In the genomic region with DNA sequence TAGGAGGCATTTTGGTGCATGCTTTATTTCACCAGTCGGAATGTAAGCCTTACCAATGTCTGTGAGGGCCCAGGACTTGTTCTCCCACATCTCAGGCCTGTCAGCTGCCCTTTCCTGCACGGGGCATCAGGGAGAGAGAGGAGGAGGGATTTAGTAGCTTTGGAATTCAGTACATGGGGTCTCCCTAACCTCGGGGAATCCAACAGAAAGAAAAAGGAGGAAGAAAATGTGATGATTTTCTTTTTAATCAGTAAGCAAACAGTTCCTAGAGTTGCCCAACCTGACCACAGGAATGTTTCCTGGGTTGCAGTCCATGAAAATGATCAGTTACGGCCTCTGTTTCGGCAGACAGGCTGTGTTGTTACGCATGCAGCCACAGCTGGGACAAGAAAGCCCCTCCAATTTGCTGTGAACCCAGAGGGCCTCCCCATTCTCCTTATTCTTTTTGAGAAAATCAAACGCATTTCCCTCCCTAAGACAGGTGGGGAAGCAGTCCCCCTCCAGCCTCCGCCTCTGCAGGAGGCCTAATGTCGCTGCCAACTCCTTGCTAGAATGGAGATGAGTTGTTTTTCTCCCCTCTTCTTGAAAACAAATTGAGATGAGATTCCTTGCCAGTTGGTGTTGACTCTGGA, we compare ENCODE assay signal across 1 cellular context.
TF ChIP-seq lines count a peak whose summit lies in the region.

No MANE protein-coding gene starts in this region.

TF ChIP-seq in HepG2, 621 proteins besides CTCF, POLR2A, EP300 and RAD21 (continued from another document and continues in another):
- TF ChIP-seq, protein P1, sequence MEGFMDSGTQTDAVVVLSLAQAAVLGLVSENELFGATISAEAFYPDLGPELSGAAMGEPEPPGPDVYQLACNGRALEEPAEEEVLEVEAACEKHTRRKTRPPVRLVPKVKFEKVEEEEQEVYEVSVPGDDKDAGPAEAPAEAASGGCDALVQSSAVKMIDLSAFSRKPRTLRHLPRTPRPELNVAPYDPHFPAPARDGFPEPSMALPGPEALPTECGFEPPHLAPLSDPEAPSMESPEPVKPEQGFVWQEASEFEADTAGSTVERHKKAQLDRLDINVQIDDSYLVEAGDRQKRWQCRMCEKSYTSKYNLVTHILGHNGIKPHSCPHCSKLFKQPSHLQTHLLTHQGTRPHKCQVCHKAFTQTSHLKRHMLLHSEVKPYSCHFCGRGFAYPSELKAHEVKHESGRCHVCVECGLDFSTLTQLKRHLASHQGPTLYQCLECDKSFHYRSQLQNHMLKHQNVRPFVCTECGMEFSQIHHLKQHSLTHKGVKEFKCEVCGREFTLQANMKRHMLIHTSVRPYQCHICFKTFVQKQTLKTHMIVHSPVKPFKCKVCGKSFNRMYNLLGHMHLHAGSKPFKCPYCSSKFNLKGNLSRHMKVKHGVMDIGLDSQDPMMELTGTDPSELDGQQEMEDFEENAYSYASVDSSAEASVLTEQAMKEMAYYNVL (CRISPR knock-in tag; IDR thresholded peaks at IDR 0.05; ENCODE audit: borderline replicate concordance) = peak; percentile 99
- TF ChIP-seq KLF6 (CRISPR knock-in tag; IDR thresholded peaks at IDR 0.05) = peak; percentile 36; the same call in 1 of the 2 replicates
- peak; percentile 37 for TF ChIP-seq SMC3 (IDR thresholded peaks at IDR 0.05; ENCODE audit: low read length)
- TF ChIP-seq HDAC2 (CRISPR knock-in tag; IDR thresholded peaks at IDR 0.05) = peak; percentile 99
- TF ChIP-seq HMG20B (CRISPR knock-in tag; conservative IDR thresholded peaks at IDR 0.05) = peak; percentile 83
- no peak for TF ChIP-seq ZBTB42 (CRISPR knock-in tag; IDR thresholded peaks at IDR 0.05)
- no peak for TF ChIP-seq ZNF841 (CRISPR knock-in tag; IDR thresholded peaks at IDR 0.05; ENCODE audit: borderline replicate concordance)
- 0 out of 2 replicates have a peak, but pooled peaks have one; percentile 61 for TF ChIP-seq ZNF235 (CRISPR knock-in tag; IDR thresholded peaks at IDR 0.05; ENCODE audit: borderline replicate concordance)
- TF ChIP-seq ZNF263 (CRISPR knock-in tag; IDR thresholded peaks at IDR 0.05) = no peak
- TF ChIP-seq, protein P2, sequence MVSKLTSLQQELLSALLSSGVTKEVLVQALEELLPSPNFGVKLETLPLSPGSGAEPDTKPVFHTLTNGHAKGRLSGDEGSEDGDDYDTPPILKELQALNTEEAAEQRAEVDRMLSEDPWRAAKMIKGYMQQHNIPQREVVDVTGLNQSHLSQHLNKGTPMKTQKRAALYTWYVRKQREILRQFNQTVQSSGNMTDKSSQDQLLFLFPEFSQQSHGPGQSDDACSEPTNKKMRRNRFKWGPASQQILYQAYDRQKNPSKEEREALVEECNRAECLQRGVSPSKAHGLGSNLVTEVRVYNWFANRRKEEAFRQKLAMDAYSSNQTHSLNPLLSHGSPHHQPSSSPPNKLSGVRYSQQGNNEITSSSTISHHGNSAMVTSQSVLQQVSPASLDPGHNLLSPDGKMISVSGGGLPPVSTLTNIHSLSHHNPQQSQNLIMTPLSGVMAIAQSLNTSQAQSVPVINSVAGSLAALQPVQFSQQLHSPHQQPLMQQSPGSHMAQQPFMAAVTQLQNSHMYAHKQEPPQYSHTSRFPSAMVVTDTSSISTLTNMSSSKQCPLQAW (CRISPR knock-in tag; IDR thresholded peaks at IDR 0.05) = peak; percentile 61
- TF ChIP-seq ZNF879 (CRISPR knock-in tag; IDR thresholded peaks at IDR 0.05) = no peak
- TF ChIP-seq SIX1 (CRISPR knock-in tag; IDR thresholded peaks at IDR 0.05; ENCODE audit: borderline replicate concordance) = peak; percentile 76
- peak; percentile 67; the same call in 1 of the 2 replicates for TF ChIP-seq YEATS4 (CRISPR knock-in tag; IDR thresholded peaks at IDR 0.05; ENCODE audit: borderline replicate concordance)
- TF ChIP-seq ASH2L (IDR thresholded peaks at IDR 0.05; ENCODE audit: insufficient read length, low read depth, low read length) = peak; percentile 75
- no peak for TF ChIP-seq ATAD3A (CRISPR knock-in tag; IDR thresholded peaks at IDR 0.05)
- no peak for TF ChIP-seq NFE2L2 (IDR thresholded peaks at IDR 0.05; ENCODE audit: low read length)
- peak; percentile 83 for TF ChIP-seq KDM6A (CRISPR knock-in tag; IDR thresholded peaks at IDR 0.05; ENCODE audit: low read depth)
- TF ChIP-seq ESRRA (CRISPR knock-in tag; IDR thresholded peaks at IDR 0.05; ENCODE audit: low read depth) = peak; percentile 60; the same call in 1 of the 2 replicates
- TF ChIP-seq, protein P3, sequence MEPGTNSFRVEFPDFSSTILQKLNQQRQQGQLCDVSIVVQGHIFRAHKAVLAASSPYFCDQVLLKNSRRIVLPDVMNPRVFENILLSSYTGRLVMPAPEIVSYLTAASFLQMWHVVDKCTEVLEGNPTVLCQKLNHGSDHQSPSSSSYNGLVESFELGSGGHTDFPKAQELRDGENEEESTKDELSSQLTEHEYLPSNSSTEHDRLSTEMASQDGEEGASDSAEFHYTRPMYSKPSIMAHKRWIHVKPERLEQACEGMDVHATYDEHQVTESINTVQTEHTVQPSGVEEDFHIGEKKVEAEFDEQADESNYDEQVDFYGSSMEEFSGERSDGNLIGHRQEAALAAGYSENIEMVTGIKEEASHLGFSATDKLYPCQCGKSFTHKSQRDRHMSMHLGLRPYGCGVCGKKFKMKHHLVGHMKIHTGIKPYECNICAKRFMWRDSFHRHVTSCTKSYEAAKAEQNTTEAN (CRISPR knock-in tag; conservative IDR thresholded peaks at IDR 0.05) = peak; percentile 81
- TF ChIP-seq, protein P4, sequence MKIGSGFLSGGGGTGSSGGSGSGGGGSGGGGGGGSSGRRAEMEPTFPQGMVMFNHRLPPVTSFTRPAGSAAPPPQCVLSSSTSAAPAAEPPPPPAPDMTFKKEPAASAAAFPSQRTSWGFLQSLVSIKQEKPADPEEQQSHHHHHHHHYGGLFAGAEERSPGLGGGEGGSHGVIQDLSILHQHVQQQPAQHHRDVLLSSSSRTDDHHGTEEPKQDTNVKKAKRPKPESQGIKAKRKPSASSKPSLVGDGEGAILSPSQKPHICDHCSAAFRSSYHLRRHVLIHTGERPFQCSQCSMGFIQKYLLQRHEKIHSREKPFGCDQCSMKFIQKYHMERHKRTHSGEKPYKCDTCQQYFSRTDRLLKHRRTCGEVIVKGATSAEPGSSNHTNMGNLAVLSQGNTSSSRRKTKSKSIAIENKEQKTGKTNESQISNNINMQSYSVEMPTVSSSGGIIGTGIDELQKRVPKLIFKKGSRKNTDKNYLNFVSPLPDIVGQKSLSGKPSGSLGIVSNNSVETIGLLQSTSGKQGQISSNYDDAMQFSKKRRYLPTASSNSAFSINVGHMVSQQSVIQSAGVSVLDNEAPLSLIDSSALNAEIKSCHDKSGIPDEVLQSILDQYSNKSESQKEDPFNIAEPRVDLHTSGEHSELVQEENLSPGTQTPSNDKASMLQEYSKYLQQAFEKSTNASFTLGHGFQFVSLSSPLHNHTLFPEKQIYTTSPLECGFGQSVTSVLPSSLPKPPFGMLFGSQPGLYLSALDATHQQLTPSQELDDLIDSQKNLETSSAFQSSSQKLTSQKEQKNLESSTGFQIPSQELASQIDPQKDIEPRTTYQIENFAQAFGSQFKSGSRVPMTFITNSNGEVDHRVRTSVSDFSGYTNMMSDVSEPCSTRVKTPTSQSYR (CRISPR knock-in tag; IDR thresholded peaks at IDR 0.05; ENCODE audit: borderline replicate concordance) = peak; percentile 63; the same call in 1 of the 2 replicates
- no peak for TF ChIP-seq IKZF1 (IDR thresholded peaks at IDR 0.05)
- TF ChIP-seq TP53 (CRISPR knock-in tag; conservative IDR thresholded peaks at IDR 0.05) = peak; percentile 55; the same call in 1 of the 2 replicates
- no peak for TF ChIP-seq KMT2A (CRISPR knock-in tag; IDR thresholded peaks at IDR 0.05)
- TF ChIP-seq NR2F1 (CRISPR knock-in tag; IDR thresholded peaks at IDR 0.05) = peak in 1 of 2 experiments; percentile 40; a peak in 1 of 4 replicates
- TF ChIP-seq, protein P5, sequence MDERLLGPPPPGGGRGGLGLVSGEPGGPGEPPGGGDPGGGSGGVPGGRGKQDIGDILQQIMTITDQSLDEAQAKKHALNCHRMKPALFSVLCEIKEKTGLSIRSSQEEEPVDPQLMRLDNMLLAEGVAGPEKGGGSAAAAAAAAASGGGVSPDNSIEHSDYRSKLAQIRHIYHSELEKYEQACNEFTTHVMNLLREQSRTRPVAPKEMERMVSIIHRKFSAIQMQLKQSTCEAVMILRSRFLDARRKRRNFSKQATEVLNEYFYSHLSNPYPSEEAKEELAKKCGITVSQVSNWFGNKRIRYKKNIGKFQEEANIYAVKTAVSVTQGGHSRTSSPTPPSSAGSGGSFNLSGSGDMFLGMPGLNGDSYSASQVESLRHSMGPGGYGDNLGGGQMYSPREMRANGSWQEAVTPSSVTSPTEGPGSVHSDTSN (CRISPR knock-in tag; IDR thresholded peaks at IDR 0.05) = peak; percentile 16; the same call in 1 of the 2 replicates
- no peak for TF ChIP-seq ZSCAN5A (CRISPR knock-in tag; IDR thresholded peaks at IDR 0.05; ENCODE audit: borderline replicate concordance)
- TF ChIP-seq GPN1 (CRISPR knock-in tag; IDR thresholded peaks at IDR 0.05; ENCODE audit: borderline replicate concordance) = no peak
- TF ChIP-seq, protein P6, sequence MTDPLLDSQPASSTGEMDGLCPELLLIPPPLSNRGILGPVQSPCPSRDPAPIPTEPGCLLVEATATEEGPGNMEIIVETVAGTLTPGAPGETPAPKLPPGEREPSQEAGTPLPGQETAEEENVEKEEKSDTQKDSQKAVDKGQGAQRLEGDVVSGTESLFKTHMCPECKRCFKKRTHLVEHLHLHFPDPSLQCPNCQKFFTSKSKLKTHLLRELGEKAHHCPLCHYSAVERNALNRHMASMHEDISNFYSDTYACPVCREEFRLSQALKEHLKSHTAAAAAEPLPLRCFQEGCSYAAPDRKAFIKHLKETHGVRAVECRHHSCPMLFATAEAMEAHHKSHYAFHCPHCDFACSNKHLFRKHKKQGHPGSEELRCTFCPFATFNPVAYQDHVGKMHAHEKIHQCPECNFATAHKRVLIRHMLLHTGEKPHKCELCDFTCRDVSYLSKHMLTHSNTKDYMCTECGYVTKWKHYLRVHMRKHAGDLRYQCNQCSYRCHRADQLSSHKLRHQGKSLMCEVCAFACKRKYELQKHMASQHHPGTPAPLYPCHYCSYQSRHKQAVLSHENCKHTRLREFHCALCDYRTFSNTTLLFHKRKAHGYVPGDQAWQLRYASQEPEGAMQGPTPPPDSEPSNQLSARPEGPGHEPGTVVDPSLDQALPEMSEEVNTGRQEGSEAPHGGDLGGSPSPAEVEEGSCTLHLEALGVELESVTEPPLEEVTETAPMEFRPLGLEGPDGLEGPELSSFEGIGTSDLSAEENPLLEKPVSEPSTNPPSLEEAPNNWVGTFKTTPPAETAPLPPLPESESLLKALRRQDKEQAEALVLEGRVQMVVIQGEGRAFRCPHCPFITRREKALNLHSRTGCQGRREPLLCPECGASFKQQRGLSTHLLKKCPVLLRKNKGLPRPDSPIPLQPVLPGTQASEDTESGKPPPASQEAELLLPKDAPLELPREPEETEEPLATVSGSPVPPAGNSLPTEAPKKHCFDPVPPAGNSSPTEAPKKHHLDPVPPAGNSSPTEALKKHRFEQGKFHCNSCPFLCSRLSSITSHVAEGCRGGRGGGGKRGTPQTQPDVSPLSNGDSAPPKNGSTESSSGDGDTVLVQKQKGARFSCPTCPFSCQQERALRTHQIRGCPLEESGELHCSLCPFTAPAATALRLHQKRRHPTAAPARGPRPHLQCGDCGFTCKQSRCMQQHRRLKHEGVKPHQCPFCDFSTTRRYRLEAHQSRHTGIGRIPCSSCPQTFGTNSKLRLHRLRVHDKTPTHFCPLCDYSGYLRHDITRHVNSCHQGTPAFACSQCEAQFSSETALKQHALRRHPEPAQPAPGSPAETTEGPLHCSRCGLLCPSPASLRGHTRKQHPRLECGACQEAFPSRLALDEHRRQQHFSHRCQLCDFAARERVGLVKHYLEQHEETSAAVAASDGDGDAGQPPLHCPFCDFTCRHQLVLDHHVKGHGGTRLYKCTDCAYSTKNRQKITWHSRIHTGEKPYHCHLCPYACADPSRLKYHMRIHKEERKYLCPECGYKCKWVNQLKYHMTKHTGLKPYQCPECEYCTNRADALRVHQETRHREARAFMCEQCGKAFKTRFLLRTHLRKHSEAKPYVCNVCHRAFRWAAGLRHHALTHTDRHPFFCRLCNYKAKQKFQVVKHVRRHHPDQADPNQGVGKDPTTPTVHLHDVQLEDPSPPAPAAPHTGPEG (CRISPR knock-in tag; IDR thresholded peaks at IDR 0.05) = peak; percentile 34; the same call in 1 of the 2 replicates
- TF ChIP-seq, protein P7, sequence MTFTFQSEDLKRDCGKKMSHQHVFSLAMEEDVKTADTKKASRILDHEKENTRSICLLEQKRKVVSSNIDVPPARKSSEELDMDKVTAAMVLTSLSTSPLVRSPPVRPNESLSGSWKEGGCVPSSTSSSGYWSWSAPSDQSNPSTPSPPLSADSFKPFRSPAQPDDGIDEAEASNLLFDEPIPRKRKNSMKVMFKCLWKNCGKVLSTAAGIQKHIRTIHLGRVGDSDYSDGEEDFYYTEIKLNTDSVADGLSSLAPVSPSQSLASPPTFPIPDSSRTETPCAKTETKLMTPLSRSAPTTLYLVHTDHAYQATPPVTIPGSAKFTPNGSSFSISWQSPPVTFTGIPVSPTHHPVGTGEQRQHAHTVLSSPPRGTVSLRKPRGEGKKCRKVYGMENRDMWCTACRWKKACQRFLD (CRISPR knock-in tag; IDR thresholded peaks at IDR 0.05; ENCODE audit: borderline replicate concordance) = no peak
- no peak for TF ChIP-seq SYNCRIP (IDR thresholded peaks at IDR 0.05; ENCODE audit: insufficient read depth, low read depth, low read length)
- peak; percentile 80 for TF ChIP-seq ETV5 (CRISPR knock-in tag; IDR thresholded peaks at IDR 0.05; ENCODE audit: borderline replicate concordance)
- no peak for TF ChIP-seq ZNF7 (CRISPR knock-in tag; IDR thresholded peaks at IDR 0.05)
- TF ChIP-seq ZNF597 (CRISPR knock-in tag; IDR thresholded peaks at IDR 0.05) = no peak
- TF ChIP-seq MXD3 (CRISPR knock-in tag; IDR thresholded peaks at IDR 0.05) = no peak
- no peak for TF ChIP-seq REXO4 (CRISPR knock-in tag; IDR thresholded peaks at IDR 0.05; ENCODE audit: borderline replicate concordance)
- peak; percentile 70; the same call in 1 of the 2 replicates for TF ChIP-seq SSRP1 (CRISPR knock-in tag; IDR thresholded peaks at IDR 0.05)
- no peak for TF ChIP-seq ZFYVE20 (CRISPR knock-in tag; IDR thresholded peaks at IDR 0.05; ENCODE audit: borderline replicate concordance, low read depth)
- 0 out of 2 replicates have a peak, but pooled peaks have one; percentile 29 for TF ChIP-seq ZFP37 (CRISPR knock-in tag; IDR thresholded peaks at IDR 0.05; ENCODE audit: borderline replicate concordance)
